2 cellular contexts compared by ENCODE assay signal in the genomic region with DNA sequence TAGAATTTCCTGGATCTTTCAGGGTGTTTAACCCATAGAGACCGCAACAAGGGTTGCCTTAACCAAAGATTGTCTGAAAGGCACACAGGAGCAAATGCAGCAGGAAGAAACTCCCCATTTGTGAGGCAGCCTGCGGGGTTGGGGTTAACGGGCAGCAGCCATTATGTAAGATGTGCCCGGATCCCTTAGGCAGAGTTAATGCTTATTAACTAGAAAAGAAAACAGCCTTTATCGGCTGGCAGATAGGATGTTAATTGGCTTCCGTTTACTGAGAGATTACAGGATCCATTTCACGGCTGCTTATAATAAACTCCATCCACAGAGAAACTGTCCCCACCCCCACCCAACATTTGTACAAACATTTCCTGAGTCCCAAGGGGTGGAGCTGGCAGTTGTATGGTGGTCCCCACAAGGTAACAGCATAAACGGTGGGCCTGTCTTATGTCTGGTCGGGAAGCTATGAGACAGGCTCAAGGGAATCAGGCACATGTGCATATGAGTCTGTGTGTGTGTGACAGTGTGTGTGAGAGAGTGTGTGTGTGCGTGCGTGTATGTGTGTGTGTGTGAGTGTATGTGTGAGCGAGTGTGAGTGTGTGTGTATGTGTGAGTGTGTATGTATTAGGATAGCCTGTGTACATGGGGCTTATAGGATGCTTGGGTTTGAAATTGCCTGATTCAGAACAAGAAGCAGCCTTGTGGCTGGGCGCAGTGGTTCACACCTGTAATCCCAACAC.
TF ChIP-seq lines count a peak whose summit lies in the region.

No MANE protein-coding gene starts in this region.

TF ChIP-seq in K562, 482 proteins besides CTCF, POLR2A, EP300 and RAD21:
- TF ChIP-seq, protein P1, sequence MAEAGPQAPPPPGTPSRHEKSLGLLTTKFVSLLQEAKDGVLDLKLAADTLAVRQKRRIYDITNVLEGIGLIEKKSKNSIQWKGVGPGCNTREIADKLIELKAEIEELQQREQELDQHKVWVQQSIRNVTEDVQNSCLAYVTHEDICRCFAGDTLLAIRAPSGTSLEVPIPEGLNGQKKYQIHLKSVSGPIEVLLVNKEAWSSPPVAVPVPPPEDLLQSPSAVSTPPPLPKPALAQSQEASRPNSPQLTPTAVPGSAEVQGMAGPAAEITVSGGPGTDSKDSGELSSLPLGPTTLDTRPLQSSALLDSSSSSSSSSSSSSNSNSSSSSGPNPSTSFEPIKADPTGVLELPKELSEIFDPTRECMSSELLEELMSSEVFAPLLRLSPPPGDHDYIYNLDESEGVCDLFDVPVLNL (CRISPR knock-in tag; IDR thresholded peaks at IDR 0.05; ENCODE audit: low read depth): no peak
- TF ChIP-seq HDAC1 (IDR thresholded peaks at IDR 0.05) (0 out of 4 replicates have a peak, but pooled peaks of 1 of the 2 experiments have one; percentile 19), SETDB1 (IDR thresholded peaks at IDR 0.05; ENCODE audit: low read length) (no peak), ZNF584 (CRISPR knock-in tag; IDR thresholded peaks at IDR 0.05; ENCODE audit: low read depth) (no peak), SUPT5H (IDR thresholded peaks at IDR 0.05) (peak; percentile 34; the same call in 1 of the 2 replicates), SPI1 (IDR thresholded peaks at IDR 0.05; ENCODE audit: borderline replicate concordance, low read depth, low read length) (no peak), POLR2B (IDR thresholded peaks at IDR 0.05; ENCODE audit: low read depth, partially characterized antibody) (no peak), ZNF589 (CRISPR knock-in tag; IDR thresholded peaks at IDR 0.05; ENCODE audit: low read depth) (no peak), NFE2 (IDR thresholded peaks at IDR 0.05; ENCODE audit: low read depth) (no peak), ZNF785 (CRISPR knock-in tag; IDR thresholded peaks at IDR 0.05) (no peak), BRCA1 (IDR thresholded peaks at IDR 0.05) (no peak), BRCA1 (CRISPR knock-in tag; IDR thresholded peaks at IDR 0.05) (no peak), EP400 (IDR thresholded peaks at IDR 0.05) (no peak)
- TF ChIP-seq, protein P2, sequence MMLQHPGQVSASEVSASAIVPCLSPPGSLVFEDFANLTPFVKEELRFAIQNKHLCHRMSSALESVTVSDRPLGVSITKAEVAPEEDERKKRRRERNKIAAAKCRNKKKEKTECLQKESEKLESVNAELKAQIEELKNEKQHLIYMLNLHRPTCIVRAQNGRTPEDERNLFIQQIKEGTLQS (IDR thresholded peaks at IDR 0.05): no peak
- TF ChIP-seq, protein P2 (CRISPR knock-in tag; conservative IDR thresholded peaks at IDR 0.05): no peak

TF ChIP-seq in neural cell, 6 proteins besides CTCF, POLR2A, EP300 and RAD21:
- TF ChIP-seq SMC3 (conservative IDR thresholded peaks at IDR 0.05; ENCODE audit: poor library complexity) (no peak), MXI1 (conservative IDR thresholded peaks at IDR 0.05; ENCODE audit: poor library complexity, severe bottlenecking) (no peak), EZH2 (IDR thresholded peaks at IDR 0.05; ENCODE audit: borderline replicate concordance, insufficient read depth, low read length, poor library complexity, severe bottlenecking) (no peak), POLR2AphosphoS5 (IDR thresholded peaks at IDR 0.05) (no peak), TAF1 (IDR thresholded peaks at IDR 0.05; ENCODE audit: low read depth) (no peak)
- TF ChIP-seq, protein P3, sequence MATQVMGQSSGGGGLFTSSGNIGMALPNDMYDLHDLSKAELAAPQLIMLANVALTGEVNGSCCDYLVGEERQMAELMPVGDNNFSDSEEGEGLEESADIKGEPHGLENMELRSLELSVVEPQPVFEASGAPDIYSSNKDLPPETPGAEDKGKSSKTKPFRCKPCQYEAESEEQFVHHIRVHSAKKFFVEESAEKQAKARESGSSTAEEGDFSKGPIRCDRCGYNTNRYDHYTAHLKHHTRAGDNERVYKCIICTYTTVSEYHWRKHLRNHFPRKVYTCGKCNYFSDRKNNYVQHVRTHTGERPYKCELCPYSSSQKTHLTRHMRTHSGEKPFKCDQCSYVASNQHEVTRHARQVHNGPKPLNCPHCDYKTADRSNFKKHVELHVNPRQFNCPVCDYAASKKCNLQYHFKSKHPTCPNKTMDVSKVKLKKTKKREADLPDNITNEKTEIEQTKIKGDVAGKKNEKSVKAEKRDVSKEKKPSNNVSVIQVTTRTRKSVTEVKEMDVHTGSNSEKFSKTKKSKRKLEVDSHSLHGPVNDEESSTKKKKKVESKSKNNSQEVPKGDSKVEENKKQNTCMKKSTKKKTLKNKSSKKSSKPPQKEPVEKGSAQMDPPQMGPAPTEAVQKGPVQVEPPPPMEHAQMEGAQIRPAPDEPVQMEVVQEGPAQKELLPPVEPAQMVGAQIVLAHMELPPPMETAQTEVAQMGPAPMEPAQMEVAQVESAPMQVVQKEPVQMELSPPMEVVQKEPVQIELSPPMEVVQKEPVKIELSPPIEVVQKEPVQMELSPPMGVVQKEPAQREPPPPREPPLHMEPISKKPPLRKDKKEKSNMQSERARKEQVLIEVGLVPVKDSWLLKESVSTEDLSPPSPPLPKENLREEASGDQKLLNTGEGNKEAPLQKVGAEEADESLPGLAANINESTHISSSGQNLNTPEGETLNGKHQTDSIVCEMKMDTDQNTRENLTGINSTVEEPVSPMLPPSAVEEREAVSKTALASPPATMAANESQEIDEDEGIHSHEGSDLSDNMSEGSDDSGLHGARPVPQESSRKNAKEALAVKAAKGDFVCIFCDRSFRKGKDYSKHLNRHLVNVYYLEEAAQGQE (IDR thresholded peaks at IDR 0.05; ENCODE audit: borderline replicate concordance): no peak
TF ChIP-seq in neural cell: peak in this region for 0.
